Comparison of ENCODE assay signal across 15 cellular contexts in the genomic region with DNA sequence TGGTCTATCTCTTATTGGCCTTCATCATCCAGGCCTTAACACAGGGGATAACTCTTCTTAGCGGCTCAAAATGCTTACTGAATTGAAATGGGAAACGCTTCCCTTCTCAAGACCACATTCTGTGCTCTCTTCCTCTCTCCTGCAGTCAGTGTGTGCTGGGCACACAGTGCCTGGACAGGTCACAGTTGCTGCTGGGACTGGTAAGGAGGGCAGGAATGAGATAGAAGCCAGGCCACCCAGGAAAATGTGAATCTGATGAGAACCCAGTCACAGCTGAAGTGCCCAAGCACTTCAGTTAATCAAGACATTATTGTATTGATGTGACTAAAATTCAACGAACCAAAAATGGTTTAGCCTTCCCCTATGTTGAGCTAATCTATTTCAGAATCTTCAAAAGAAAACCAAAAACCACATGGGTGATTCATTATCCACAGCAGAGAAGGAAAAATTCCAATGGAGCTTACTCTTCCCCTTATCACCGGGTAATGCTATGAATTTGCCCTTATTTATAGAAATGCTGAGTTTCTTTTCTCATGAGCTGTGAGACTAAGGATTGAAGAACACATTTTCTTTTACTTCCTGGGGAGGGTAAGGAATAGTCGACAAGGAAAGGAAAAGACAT. TPM values are rescaled to one million over a fixed set of nuclear protein-coding genes. Genes with fewer than 3 reads are reported as not detected.
DNase-seq lines count a peak whose midpoint lies in the region; ATAC-seq and FAIRE-seq lines count a peak whose summit lies in the region.
"Had no signal": no experiment of that assay in that cellular context is flagged by ENCODE, and none has a peak within 500 bp of the region (broad histone marks: within the 10 kb centered on the region; RNA-seq: fewer than 3 reads in every experiment).

No MANE protein-coding gene starts in this region.

- DNase-seq in Daoy (ENCODE audit: low read depth) (peak; percentile 53), RCC 7860 (ENCODE audit: low spot score) (peak; percentile 99), dedifferentiated amniotic fluid mesenchymal stem cell (ENCODE audit: extremely low spot score) (peak; percentile 54), myocyte (ENCODE audit: low read depth) (peak; percentile 55), posterior cingulate gyrus (no peak), NCI-H2227 treated with DMSO at 0.1 percent for 48 hours (lab: John Stamatoyannopoulos, UW) (no peak)
- DNase-seq in stimulated activated CD4-positive, alpha-beta T cell treated with anti-CD3 and anti-CD28 coated beads, Interleukin-15, amount 100 ng/mL, for 24 hours, result no peak
- DNase-seq: immature natural killer cell; NCI-H187; NCI-H82; SIG-M5; stimulated activated naive CD8-positive, alpha-beta T cell treated with anti-CD3 and anti-CD28 coated beads, Interleukin-15, Interleukin-2, amounts not matched to agents 100 U/mL and 50 U/mL, for 24 hours had no signal

- FAIRE-seq in RCC 7860 (lab: Jason Lieb, UNC), result peak; percentile 100
- FAIRE-seq: G401.6 had no signal

- no peak for ATAC-seq in GM21367 (IDR thresholded peaks at IDR 0.05; ENCODE audit: unreplicated experiment)
- ATAC-seq: esophagus mucosa; stimulated activated naive CD8-positive, alpha-beta T cell treated with anti-CD3 and anti-CD28 coated beads, Interleukin-15, Interleukin-2, amounts not matched to agents 100 U/mL and 50 U/mL, for 24 hours had no signal

- intact Hi-C loops in posterior cingulate gyrus (cut with DNase I), result no loop called here

RNA-seq across cellular contexts. Expression of a gene that starts 41.2 kb away (rescaled TPM):
- 3.9 and 15.8 TPM in 2 replicates for total RNA-seq in Daoy (2014; rRNA removed; shearing (Covaris generic))
- total RNA-seq in myocyte, result 0.19 TPM in 1 of 2 replicates, not detected in the other
- polyA plus RNA-seq in myocyte (2012), result 0.40 TPM
- total RNA-seq: esophagus mucosa had no signal
- polyA plus RNA-seq: immature natural killer cell had no signal

Comparison
In these comparisons a context has a peak if more than half of its experiments do, and no peak if none do; other contexts are left out.
1. DNase-seq: peak in Daoy (single experiment), RCC 7860 (single experiment), dedifferentiated amniotic fluid mesenchymal stem cell (single experiment) and myocyte (single experiment); none in posterior cingulate gyrus (0 of 10), stimulated activated CD4-positive, alpha-beta T cell treated with anti-CD3 and anti-CD28 coated beads, Interleukin-15, amount 100 ng/mL, for 24 hours (single experiment) and NCI-H2227 treated with DMSO at 0.1 percent for 48 hours (single experiment).